ENCODE assay signal across 11 cellular contexts in the genomic region with DNA sequence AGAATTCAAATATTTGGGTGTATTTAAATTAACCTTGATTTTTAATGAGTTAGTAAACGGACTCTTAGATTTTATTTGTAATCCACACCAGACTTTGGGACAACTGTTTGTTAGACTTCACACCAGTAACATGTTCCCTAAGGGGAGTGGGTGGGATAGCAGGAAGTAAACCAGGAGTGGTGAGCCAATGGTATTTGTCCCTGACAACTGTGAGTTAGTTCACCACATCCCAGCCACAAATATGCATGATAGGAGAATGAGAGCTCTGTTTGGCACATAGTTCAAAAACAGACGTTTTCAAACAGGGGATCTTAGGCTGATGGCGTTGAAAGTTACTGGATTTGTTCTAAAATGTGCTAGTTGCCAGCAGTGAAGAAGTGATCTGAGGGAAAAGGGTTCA. TPM values are rescaled to one million over a fixed set of nuclear protein-coding genes. Genes with fewer than 3 reads are reported as not detected.
DNase-seq lines count a peak whose midpoint lies in the region; ATAC-seq lines count a peak whose summit lies in the region.
"Had no signal": no experiment of that assay in that cellular context is flagged by ENCODE, and none has a peak within 500 bp of the region (broad histone marks: within the 10 kb centered on the region; RNA-seq: fewer than 3 reads in every experiment).

No MANE protein-coding gene starts in this region.

- H3K4me3 Mint-ChIP-seq in activated T-helper 17 cell treated with anti-CD3 and anti-CD28 coated beads, Interleukin-2, amount 50 U/mL, for 72 hours = no peak overlapping the region
- H3K4me3 Mint-ChIP-seq: memory B cell had no signal

- peaks cover 23% of the 10 kb centered on the region for H3K36me3 Mint-ChIP-seq in activated T-helper 17 cell treated with anti-CD3 and anti-CD28 coated beads, Interleukin-2, amount 50 U/mL, for 72 hours (ENCODE audit: low read depth)

- ATAC-seq in activated T-helper 17 cell treated with anti-CD3 and anti-CD28 coated beads, Interleukin-2, amount 50 U/mL, for 72 hours (replicated peaks) = no peak

- no peaks in the 10 kb centered on the region for H3K4me1 Mint-ChIP-seq in activated T-helper 17 cell treated with anti-CD3 and anti-CD28 coated beads, Interleukin-2, amount 50 U/mL, for 72 hours

- DNase-seq in AG08396 (ENCODE audit: low spot score) = peak; percentile 73
- peak; percentile 10 for DNase-seq in HT-29 (ENCODE audit: low spot score)
- DNase-seq in amniotic stem cell (lab: John Stamatoyannopoulos, UW) = peak; percentile 16
- DNase-seq in hepatic stellate cell (ENCODE audit: low spot score) = peak; percentile 60
- DNase-seq in activated CD8-positive, alpha-beta memory T cell treated with anti-CD3 and anti-CD28 coated beads, Interleukin-2, amount 50 U/mL, for 48 hours = no peak
- no peak for DNase-seq in DMS 273 (lab: John Stamatoyannopoulos, UW; ENCODE audit: unreplicated experiment)
- no peak for DNase-seq in stimulated activated CD4-positive, alpha-beta T cell treated with anti-CD3 and anti-CD28 coated beads, Interleukin-2, amount 100 ng/mL, for 48 hours
- DNase-seq: retina had no signal

- H3K27me3 Mint-ChIP-seq in activated T-helper 17 cell treated with anti-CD3 and anti-CD28 coated beads, Interleukin-2, amount 50 U/mL, for 72 hours = no peaks in the 10 kb centered on the region
- H3K27me3 Mint-ChIP-seq: memory B cell had no signal

- H3K9me3 Mint-ChIP-seq in activated T-helper 17 cell treated with anti-CD3 and anti-CD28 coated beads, Interleukin-2, amount 50 U/mL, for 72 hours = no peaks in the 10 kb centered on the region
- H3K9me3 Mint-ChIP-seq: memory B cell had no signal

- H3K27ac Mint-ChIP-seq in activated T-helper 17 cell treated with anti-CD3 and anti-CD28 coated beads, Interleukin-2, amount 50 U/mL, for 72 hours = no peak overlapping the region
- H3K27ac Mint-ChIP-seq: memory B cell had no signal

RNA-seq across cellular contexts. Expression of gene COL10A1, which starts 18.7 kb away (rescaled TPM):
- total RNA-seq in HT-29 (2014; rRNA removed; shearing (Covaris generic)) = not detected in 2 replicates
- not detected for total RNA-seq in activated T-helper 17 cell treated with anti-CD3 and anti-CD28 coated beads, Interleukin-2, amount 50 U/mL, for 72 hours
- total RNA-seq: glomerular endothelial cell had no signal

RNA-seq across cellular contexts. Expression of gene NT5DC1, which starts 43.9 kb away (rescaled TPM):
- total RNA-seq in HT-29 (2014; rRNA removed; shearing (Covaris generic)) = 9.4 and 20.5 TPM in 2 replicates
- total RNA-seq in activated T-helper 17 cell treated with anti-CD3 and anti-CD28 coated beads, Interleukin-2, amount 50 U/mL, for 72 hours = 10 to 100 TPM; 37.5 to 47.1 TPM

Comparison
In these comparisons a context has a peak if more than half of its experiments do, and no peak if none do; other contexts are left out.
1. DNase-seq: peak in AG08396 (single experiment), HT-29 (single experiment), amniotic stem cell (single experiment) and hepatic stellate cell (single experiment); none in activated CD8-positive, alpha-beta memory T cell treated with anti-CD3 and anti-CD28 coated beads, Interleukin-2, amount 50 U/mL, for 48 hours (single experiment), DMS 273 (single experiment) and stimulated activated CD4-positive, alpha-beta T cell treated with anti-CD3 and anti-CD28 coated beads, Interleukin-2, amount 100 ng/mL, for 48 hours (0 of 2).